Comparison of ENCODE assay signal across 11 cellular contexts in genomic region chr2:33322099-33322498, GRCh38.
DNase-seq lines count a peak whose midpoint lies in the region; ATAC-seq and TF ChIP-seq lines count a peak whose summit lies in the region.
"Had no signal": no experiment of that assay in that cellular context is flagged by ENCODE, and none has a peak within 500 bp of the region (broad histone marks: within the 10 kb centered on the region; RNA-seq: fewer than 3 reads in every experiment).

No MANE protein-coding gene starts in this region.

- no peak for TF ChIP-seq POLR2A in body of pancreas (IDR thresholded peaks at IDR 0.05)
- no peak for TF ChIP-seq POLR2A in transverse colon (IDR thresholded peaks at IDR 0.05)

- peaks cover 9 to 30% of the 10 kb centered on the region in 2 donors for H3K4me1 Mint-ChIP-seq in natural killer cell treated with Interleukin-12 subunit alpha and Interleukin-12 subunit beta and Interleukin-15 and Interleukin-18, amount 100 ng/mL, for 72 hours (ENCODE audit: low read depth in 2 of 2)
- H3K4me1 Mint-ChIP-seq in natural killer cell = peaks cover 0 to 4% of the 10 kb centered on the region in 2 donors

- H3K9me3 ChIP-seq in body of pancreas (no peaks in the 10 kb centered on the region), transverse colon (no peaks in the 10 kb centered on the region)

- peak overlapping the region in 1 of 2 donors; percentile 79 for H3K27ac Mint-ChIP-seq in natural killer cell treated with Interleukin-12 subunit alpha and Interleukin-12 subunit beta and Interleukin-15 and Interleukin-18, amount 100 ng/mL, for 72 hours
- no peak overlapping the region for H3K27ac Mint-ChIP-seq in natural killer cell
- H3K27ac Mint-ChIP-seq: dendritic cell treated with granulocyte-macrophage colony-stimulating factor and Interleukin-4, amounts not matched to agents 40 ng/mL and 50 ng/mL, for 4 days had no signal

- ATAC-seq in natural killer cell treated with Interleukin-12 subunit alpha and Interleukin-12 subunit beta and Interleukin-15 and Interleukin-18, amount 100 ng/mL, for 72 hours = peak in 1 of 2 donors; percentile 45
- ATAC-seq in natural killer cell (no peak), body of pancreas (peak; percentile 62), GM21529 (IDR thresholded peaks at IDR 0.05; ENCODE audit: unreplicated experiment) (no peak)

- peak overlapping the region; percentile 62 for H3K4me3 Mint-ChIP-seq in natural killer cell treated with Interleukin-12 subunit alpha and Interleukin-12 subunit beta and Interleukin-15 and Interleukin-18, amount 100 ng/mL, for 72 hours
- H3K4me3 Mint-ChIP-seq in natural killer cell = no peak overlapping the region
- H3K4me3 Mint-ChIP-seq: dendritic cell treated with granulocyte-macrophage colony-stimulating factor and Interleukin-4, amounts not matched to agents 40 ng/mL and 50 ng/mL, for 4 days had no signal

- TF ChIP-seq CTCF in natural killer cell (IDR thresholded peaks at IDR 0.05) (no peak), body of pancreas (IDR thresholded peaks at IDR 0.05) (no peak), transverse colon (IDR thresholded peaks at IDR 0.05) (no peak)

- in situ Hi-C loops in transverse colon (cut with MboI; ENCODE audit: low pct_ligation_motif_present in 1 of 4, low pct_unique_long_range_greater_than_20kb in 1 of 4, low sequenced_read_pairs in 3 of 4) = no loop called here

- intact Hi-C loops in natural killer cell (cut with micrococcal nuclease) = no loop called here
- intact Hi-C loops in body of pancreas (cut with DNase I) = no loop called here
- intact Hi-C loops in transverse colon (cut with DNase I; ENCODE audit: low total_unique reads) = no loop called here

- peaks cover 0 to 7% of the 10 kb centered on the region in 2 donors for H3K27me3 Mint-ChIP-seq in natural killer cell treated with Interleukin-12 subunit alpha and Interleukin-12 subunit beta and Interleukin-15 and Interleukin-18, amount 100 ng/mL, for 72 hours
- peaks cover 0 to 3% of the 10 kb centered on the region in 2 donors for H3K27me3 Mint-ChIP-seq in natural killer cell (ENCODE audit: low read depth in 2 of 2)
- H3K27me3 Mint-ChIP-seq: dendritic cell treated with granulocyte-macrophage colony-stimulating factor and Interleukin-4, amounts not matched to agents 40 ng/mL and 50 ng/mL, for 4 days had no signal

- WGBS in body of pancreas, 2 donors = 10 to 14% methylated on average over 3 of the region's 3 CpGs
- WGBS in transverse colon (ENCODE audit: low coverage in 1 of 2), 2 donors = 35% methylated on average over 3 of the region's 3 CpGs; no CpG with 5 or more reads in 1 of the 2 donors

- H3K36me3 Mint-ChIP-seq in natural killer cell treated with Interleukin-12 subunit alpha and Interleukin-12 subunit beta and Interleukin-15 and Interleukin-18, amount 100 ng/mL, for 72 hours = no peaks in the 10 kb centered on the region
- no peaks in the 10 kb centered on the region for H3K36me3 Mint-ChIP-seq in natural killer cell

- H3K9me3 Mint-ChIP-seq in natural killer cell treated with Interleukin-12 subunit alpha and Interleukin-12 subunit beta and Interleukin-15 and Interleukin-18, amount 100 ng/mL, for 72 hours = no peaks in the 10 kb centered on the region
- no peaks in the 10 kb centered on the region for H3K9me3 Mint-ChIP-seq in natural killer cell
- H3K9me3 Mint-ChIP-seq: dendritic cell treated with granulocyte-macrophage colony-stimulating factor and Interleukin-4, amounts not matched to agents 40 ng/mL and 50 ng/mL, for 4 days had no signal

- H3K36me3 ChIP-seq in body of pancreas (replicated peaks in 1 of 2; ENCODE audit: insufficient read depth in 1 of 2, low read depth in 2 of 2) = no peaks in the 10 kb centered on the region
- H3K36me3 ChIP-seq in transverse colon = no peaks in the 10 kb centered on the region

- H3K27me3 ChIP-seq in body of pancreas (no peaks in the 10 kb centered on the region), transverse colon (no peaks in the 10 kb centered on the region)

- no peak overlapping the region for H3K27ac ChIP-seq in body of pancreas
- peak overlapping the region in 3 of 4 donors; percentile 16 to 28 (median 20) for H3K27ac ChIP-seq in transverse colon

- H3K4me3 ChIP-seq in body of pancreas (no peak overlapping the region), transverse colon (no peak overlapping the region)

- H3K4me1 ChIP-seq in body of pancreas (peaks cover 7% of the 10 kb centered on the region), transverse colon (peaks cover 0 to 27% (median 8%) of the 10 kb centered on the region in 4 donors)

- TF ChIP-seq EP300 in transverse colon (IDR thresholded peaks at IDR 0.05; ENCODE audit: low read depth) = no peak

- no peak for DNase-seq in natural killer cell treated with Interleukin-12 subunit alpha and Interleukin-12 subunit beta and Interleukin-15 and Interleukin-18, amount 100 ng/mL, for 72 hours (ENCODE audit: low spot score)
- DNase-seq in natural killer cell (no peak), body of pancreas (peak; percentile 19 to 40 (median 24)), left kidney (ENCODE audit: low read depth, low spot score) (peak; percentile 39), transverse colon (no peak), hippocampal formation (lab: John Stamatoyannopoulos, UW) (no peak)
- no peak for DNase-seq in activated effector memory CD4-positive, alpha-beta T cell treated with anti-CD3 and anti-CD28 coated beads, Interleukin-2, amount 50 U/mL, for 16 hours
- DNase-seq: kidney; stimulated activated naive CD4-positive, alpha-beta T cell had no signal

Comparison
In these comparisons a context has a peak if more than half of its experiments do, and no peak if none do; other contexts are left out.
1. DNase-seq: peak in body of pancreas (4 of 4) and left kidney (single experiment); none in natural killer cell treated with Interleukin-12 subunit alpha and Interleukin-12 subunit beta and Interleukin-15 and Interleukin-18, amount 100 ng/mL, for 72 hours (single experiment), natural killer cell (single experiment), transverse colon (single experiment), activated effector memory CD4-positive, alpha-beta T cell treated with anti-CD3 and anti-CD28 coated beads, Interleukin-2, amount 50 U/mL, for 16 hours (single experiment) and hippocampal formation (0 of 2).
2. H3K27ac ChIP-seq: peak in transverse colon (3 of 4); none in body of pancreas (0 of 4).